In the genomic region with DNA sequence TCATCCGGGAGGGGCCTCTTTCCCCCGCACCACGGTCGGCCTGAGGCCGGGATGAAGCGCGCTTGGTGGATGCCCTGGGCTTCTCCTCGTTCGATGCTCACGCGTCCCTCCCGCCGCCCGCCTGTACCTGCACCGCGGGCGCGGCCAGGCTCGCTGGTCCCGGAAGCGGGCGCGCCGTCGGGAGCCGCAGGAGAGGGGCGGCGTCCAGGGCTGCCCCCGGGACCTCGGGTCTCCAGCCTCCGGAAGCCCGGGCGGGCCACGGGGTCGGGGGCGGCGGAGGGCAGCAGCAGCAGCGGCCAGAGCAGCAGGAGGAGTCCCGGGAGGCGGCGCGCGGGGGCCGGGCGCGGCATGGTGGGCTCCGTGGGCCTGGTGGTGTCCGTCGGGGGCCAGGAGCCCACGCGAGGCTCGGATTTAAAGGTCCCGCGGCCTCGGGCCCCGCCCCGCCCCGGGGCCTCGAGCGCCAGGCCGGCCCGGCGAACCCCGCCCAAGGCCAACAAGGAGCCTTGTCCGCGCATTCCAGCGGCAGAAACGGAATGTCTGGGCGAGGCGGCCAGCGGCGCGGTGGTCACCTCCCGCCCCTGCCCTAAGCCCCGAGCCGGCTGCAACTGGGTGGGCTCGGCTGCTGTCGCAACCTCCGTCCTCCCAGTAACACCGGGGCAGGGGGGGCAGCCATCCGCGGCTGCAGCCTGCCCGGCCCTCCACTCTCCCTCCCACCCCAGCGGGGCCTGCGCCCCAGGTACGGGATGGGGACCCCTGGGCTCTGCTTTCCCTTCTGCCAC, we compare ENCODE assay signal across 8 cellular contexts. TPM values are rescaled to one million over a fixed set of nuclear protein-coding genes. Genes with fewer than 3 reads are reported as not detected.
DNase-seq lines count a peak whose midpoint lies in the region; ATAC-seq and TF ChIP-seq lines count a peak whose summit lies in the region.

Gene MATN3 (minus strand): TSS at position 387 of the 779 bp plus-strand sequence. CDS start 37 bp downstream, at position 350.

- H3K36me3 Mint-ChIP-seq in activated CD4-positive, alpha-beta memory T cell treated with anti-CD3 and anti-CD28 coated beads for 36 hours: no peaks in the 10 kb centered on the region

- ATAC-seq in Right ventricle myocardium inferior (peak; percentile 76), foreskin keratinocyte (peak; percentile 75), HG03139 (IDR thresholded peaks at IDR 0.05; ENCODE audit: unreplicated experiment) (no peak), GM21825 (IDR thresholded peaks at IDR 0.05; ENCODE audit: unreplicated experiment) (no peak)

- H3K4me1 ChIP-seq in foreskin keratinocyte: no peaks in the 10 kb centered on the region
- H3K4me1 ChIP-seq in neutrophil (ENCODE audit: control insufficient read depth in 1 of 2, insufficient read depth in 1 of 2, low read depth in 1 of 2, low read length in 1 of 2): peaks cover 0 to 11% of the 10 kb centered on the region in 2 experiments

- intact Hi-C loops in Right ventricle myocardium inferior (cut with DNase I) (no loop called here), cardiac septum (cut with DNase I) (no loop called here)
- intact Hi-C loops in activated CD4-positive, alpha-beta memory T cell treated with anti-CD3 and anti-CD28 coated beads for 36 hours (cut with micrococcal nuclease): loop anchor here (10.0 kb wide), 1 partner anchor 212 kb away; the partner anchor contains the start of gene SDC1

- H3K27ac Mint-ChIP-seq in activated CD4-positive, alpha-beta memory T cell treated with anti-CD3 and anti-CD28 coated beads for 36 hours: no peak within 1 kb of the TSS

- no peak within 1 kb of the TSS for H3K27ac ChIP-seq in foreskin keratinocyte
- H3K27ac ChIP-seq in neutrophil: no peak within 1 kb of the TSS

- peak within 1 kb of the TSS; percentile 7 to 21 for H3K4me3 ChIP-seq in neutrophil (ENCODE audit: low read depth in 1 of 2, low read length in 1 of 2)

- H3K36me3 ChIP-seq in neutrophil: no peaks in the 10 kb centered on the region

- TF ChIP-seq CTCF in foreskin keratinocyte (conservative IDR thresholded peaks at IDR 0.05) (no peak), neutrophil (IDR thresholded peaks at IDR 0.05) (no peak)

- H3K4me3 Mint-ChIP-seq in activated CD4-positive, alpha-beta memory T cell treated with anti-CD3 and anti-CD28 coated beads for 36 hours: peak within 1 kb of the TSS; percentile 41

- CTCF ChIA-PET in activated CD4-positive, alpha-beta memory T cell treated with anti-CD3 and anti-CD28 coated beads for 36 hours (lab: Charles Lee): interaction anchor here (1.1 to 1.3 kb wide), 2 partner anchors 10 to 82 kb away, joined by 3 read pairs; no protein-coding TSS in a partner anchor

- peaks cover 29% of the 10 kb centered on the region for H3K27me3 Mint-ChIP-seq in activated CD4-positive, alpha-beta memory T cell treated with anti-CD3 and anti-CD28 coated beads for 36 hours

- POLR2A ChIA-PET in activated CD4-positive, alpha-beta memory T cell treated with anti-CD3 and anti-CD28 coated beads for 36 hours (lab: Charles Lee): no interaction called here

- H3K9me3 ChIP-seq in neutrophil: no peaks in the 10 kb centered on the region

- H3K27me3 ChIP-seq in foreskin keratinocyte (peaks cover 19% of the 10 kb centered on the region), neutrophil (peaks cover 75% of the 10 kb centered on the region)

- peaks cover 6% of the 10 kb centered on the region for H3K4me1 Mint-ChIP-seq in activated CD4-positive, alpha-beta memory T cell treated with anti-CD3 and anti-CD28 coated beads for 36 hours (ENCODE audit: low read depth)

- peaks cover 5% of the 10 kb centered on the region for H3K9me3 Mint-ChIP-seq in activated CD4-positive, alpha-beta memory T cell treated with anti-CD3 and anti-CD28 coated beads for 36 hours

- no peak for DNase-seq in Right ventricle myocardium inferior (ENCODE audit: missing footprints)
- DNase-seq in cardiac septum (ENCODE audit: low spot score): no peak
- DNase-seq in activated CD4-positive, alpha-beta memory T cell treated with anti-CD3 and anti-CD28 coated beads for 36 hours: peak; percentile 16
- no peak for DNase-seq in foreskin keratinocyte
- DNase-seq in NCI-H1092 treated with DMSO at 0.1 percent for 48 hours (lab: John Stamatoyannopoulos, UW): no peak

RNA-seq across cellular contexts. Expression of gene MATN3, which starts in this region (rescaled TPM):
- total RNA-seq in Right ventricle myocardium inferior (0.19 TPM), cardiac septum (0.11 TPM), foreskin keratinocyte (2.2 and 4.3 TPM in 2 replicates)
- not detected for total RNA-seq in activated CD4-positive, alpha-beta memory T cell treated with anti-CD3 and anti-CD28 coated beads for 36 hours
- 1.2 and 3.1 TPM in 2 replicates for polyA plus RNA-seq in foreskin keratinocyte

Comparison
In these comparisons a context has a peak if more than half of its experiments do, and no peak if none do; other contexts are left out.
1. Peak in ATAC-seq in Right ventricle myocardium inferior; RNA of the gene not detected or under 1 TPM.
2. Peak in DNase-seq in activated CD4-positive, alpha-beta memory T cell treated with anti-CD3 and anti-CD28 coated beads for 36 hours; RNA of the gene not detected or under 1 TPM.